Comparison of ENCODE assay signal across 9 cellular contexts in genomic region chr16:89361756-89362155, GRCh38.
DNase-seq lines count a peak whose midpoint lies in the region; ATAC-seq and TF ChIP-seq lines count a peak whose summit lies in the region.
"Had no signal": no experiment of that assay in that cellular context is flagged by ENCODE, and none has a peak within 500 bp of the region (broad histone marks: within the 10 kb centered on the region; RNA-seq: fewer than 3 reads in every experiment).

No MANE protein-coding gene starts in this region.

- H3K36me3 Mint-ChIP-seq in activated naive CD4-positive, alpha-beta T cell treated with anti-CD3 and anti-CD28 coated beads for 36 hours (ENCODE audit: low read depth) = peaks cover 29% of the 10 kb centered on the region
- peaks cover 18% of the 10 kb centered on the region for H3K36me3 Mint-ChIP-seq in activated T-helper 1 cell treated with anti-CD3 and anti-CD28 coated beads, Interleukin-12 subunit alpha, Interleukin-12 subunit beta, Interleukin-2, Interleukin-4 antibody, amounts not matched to agents 30 ng/mL and 10 ng/mL and 1 ng/mL, durations not matched to agents 14 hours and 24 hours and 36 hours (ENCODE audit: low read depth)
- no peaks in the 10 kb centered on the region for H3K36me3 Mint-ChIP-seq in memory B cell

- intact Hi-C loops in activated naive CD4-positive, alpha-beta T cell treated with anti-CD3 and anti-CD28 coated beads for 36 hours (cut with micrococcal nuclease) = loop anchor here (1.0 to 5.0 kb wide), 6 partner anchors 11 to 128 kb away; no protein-coding TSS in a partner anchor
- intact Hi-C loops in activated T-helper 1 cell treated with anti-CD3 and anti-CD28 coated beads, Interleukin-12 subunit alpha, Interleukin-12 subunit beta, Interleukin-2, Interleukin-4 antibody, amounts not matched to agents 30 ng/mL and 10 ng/mL and 1 ng/mL, durations not matched to agents 14 hours and 24 hours and 36 hours (cut with micrococcal nuclease) = loop anchor here (1.0 to 5.0 kb wide), 10 partner anchors 11 to 196 kb away; partner anchors contain the start of gene SPG7
- intact Hi-C loops in upper lobe of right lung (cut with DNase I) = no loop called here
- intact Hi-C loops in ovary (cut with DNase I) = no loop called here

- peaks cover 98% of the 10 kb centered on the region for H3K4me1 Mint-ChIP-seq in activated naive CD4-positive, alpha-beta T cell treated with anti-CD3 and anti-CD28 coated beads for 36 hours (ENCODE audit: low read depth)
- peaks cover 99% of the 10 kb centered on the region for H3K4me1 Mint-ChIP-seq in activated T-helper 1 cell treated with anti-CD3 and anti-CD28 coated beads, Interleukin-12 subunit alpha, Interleukin-12 subunit beta, Interleukin-2, Interleukin-4 antibody, amounts not matched to agents 30 ng/mL and 10 ng/mL and 1 ng/mL, durations not matched to agents 14 hours and 24 hours and 36 hours (ENCODE audit: low read depth)
- peaks cover 64% of the 10 kb centered on the region for H3K4me1 Mint-ChIP-seq in memory B cell

- H3K4me3 ChIP-seq in upper lobe of right lung (no peak overlapping the region), ovary (no peak overlapping the region), osteoblast (ENCODE audit: insufficient read depth, low read length) (no peak overlapping the region)

- TF ChIP-seq EP300 in ovary (IDR thresholded peaks at IDR 0.05) = no peak

- H3K4me1 ChIP-seq in upper lobe of right lung = peaks cover 77% of the 10 kb centered on the region
- peaks cover 38% of the 10 kb centered on the region for H3K4me1 ChIP-seq in ovary (ENCODE audit: insufficient read depth)
- H3K4me1 ChIP-seq in osteoblast (ENCODE audit: insufficient read depth, low read length) = peaks cover 24% of the 10 kb centered on the region

- 58 to 71% (median 63%) methylated on average over 4 of the region's 4 CpGs for WGBS in ovary, 3 donors

- no peak for ATAC-seq in memory B cell (ENCODE audit: low read depth)
- ATAC-seq in upper lobe of right lung = no peak
- no peak for ATAC-seq in HG03521 (IDR thresholded peaks at IDR 0.05; ENCODE audit: unreplicated experiment)

- H3K79me2 ChIP-seq in osteoblast (ENCODE audit: insufficient read depth, low read length) = peaks cover 96% of the 10 kb centered on the region

- H3K27me3 Mint-ChIP-seq in activated naive CD4-positive, alpha-beta T cell treated with anti-CD3 and anti-CD28 coated beads for 36 hours (ENCODE audit: low read depth) = no peaks in the 10 kb centered on the region
- no peaks in the 10 kb centered on the region for H3K27me3 Mint-ChIP-seq in activated T-helper 1 cell treated with anti-CD3 and anti-CD28 coated beads, Interleukin-12 subunit alpha, Interleukin-12 subunit beta, Interleukin-2, Interleukin-4 antibody, amounts not matched to agents 30 ng/mL and 10 ng/mL and 1 ng/mL, durations not matched to agents 14 hours and 24 hours and 36 hours (ENCODE audit: insufficient read depth)
- no peaks in the 10 kb centered on the region for H3K27me3 Mint-ChIP-seq in memory B cell

- peaks cover 86% of the 10 kb centered on the region for H4K20me1 ChIP-seq in osteoblast (ENCODE audit: insufficient read depth, low read length)

- H3K9me3 Mint-ChIP-seq in activated naive CD4-positive, alpha-beta T cell treated with anti-CD3 and anti-CD28 coated beads for 36 hours = no peaks in the 10 kb centered on the region
- H3K9me3 Mint-ChIP-seq in activated T-helper 1 cell treated with anti-CD3 and anti-CD28 coated beads, Interleukin-12 subunit alpha, Interleukin-12 subunit beta, Interleukin-2, Interleukin-4 antibody, amounts not matched to agents 30 ng/mL and 10 ng/mL and 1 ng/mL, durations not matched to agents 14 hours and 24 hours and 36 hours = no peaks in the 10 kb centered on the region
- H3K9me3 Mint-ChIP-seq in memory B cell = no peaks in the 10 kb centered on the region

- H3K4me2 ChIP-seq in osteoblast (ENCODE audit: insufficient read depth, low read length) = no peak overlapping the region

- H3K9me3 ChIP-seq in upper lobe of right lung (no peaks in the 10 kb centered on the region), ovary (no peaks in the 10 kb centered on the region), osteoblast (ENCODE audit: low read depth, low read length) (no peaks in the 10 kb centered on the region)

- no peak overlapping the region for H2AFZ ChIP-seq in osteoblast (ENCODE audit: low read length)

- TF ChIP-seq POLR2A in ovary (IDR thresholded peaks at IDR 0.05) = no peak

- H3K36me3 ChIP-seq in upper lobe of right lung = peaks cover 3% of the 10 kb centered on the region
- H3K36me3 ChIP-seq in ovary = no peaks in the 10 kb centered on the region
- peaks cover 6% of the 10 kb centered on the region for H3K36me3 ChIP-seq in osteoblast (ENCODE audit: insufficient read depth, low read length)

- CTCF ChIA-PET in activated naive CD4-positive, alpha-beta T cell treated with anti-CD3 and anti-CD28 coated beads for 36 hours (lab: Charles Lee) = interaction anchor here (1.0 to 1.6 kb wide), 2 partner anchors 12 to 48 kb away, joined by 4 read pairs; no protein-coding TSS in a partner anchor

- DNase-seq in activated naive CD4-positive, alpha-beta T cell treated with anti-CD3 and anti-CD28 coated beads for 36 hours = no peak
- no peak for DNase-seq in activated naive CD4-positive, alpha-beta T cell (lab: John Stamatoyannopoulos, UW)
- DNase-seq in activated T-helper 1 cell treated with anti-CD3 and anti-CD28 coated beads, Interleukin-12 subunit alpha, Interleukin-12 subunit beta, Interleukin-2, Interleukin-4 antibody, amounts not matched to agents 30 ng/mL and 10 ng/mL and 1 ng/mL, durations not matched to agents 14 hours and 24 hours and 36 hours (ENCODE audit: low spot score) = no peak
- DNase-seq in memory B cell (ENCODE audit: low spot score in 2 of 2) = no peak
- peak; percentile 59 for DNase-seq in upper lobe of right lung
- DNase-seq in ovary = no peak
- no peak for DNase-seq in osteoblast (ENCODE audit: insufficient read length, low spot score, missing footprints)
- DNase-seq: NCI-H1092 had no signal

- TF ChIP-seq CTCF in upper lobe of right lung (IDR thresholded peaks at IDR 0.05) (no peak), ovary (IDR thresholded peaks at IDR 0.05) (no peak), osteoblast (IDR thresholded peaks at IDR 0.05; ENCODE audit: extremely low read depth, low read depth, low read length) (no peak)

- H3K4me3 Mint-ChIP-seq in activated naive CD4-positive, alpha-beta T cell treated with anti-CD3 and anti-CD28 coated beads for 36 hours = peak overlapping the region; percentile 47
- H3K4me3 Mint-ChIP-seq in activated T-helper 1 cell treated with anti-CD3 and anti-CD28 coated beads, Interleukin-12 subunit alpha, Interleukin-12 subunit beta, Interleukin-2, Interleukin-4 antibody, amounts not matched to agents 30 ng/mL and 10 ng/mL and 1 ng/mL, durations not matched to agents 14 hours and 24 hours and 36 hours = peak overlapping the region; percentile 75
- peak overlapping the region; percentile 53 for H3K4me3 Mint-ChIP-seq in memory B cell

- peak overlapping the region; percentile 53 for H3K27ac ChIP-seq in upper lobe of right lung
- H3K27ac ChIP-seq in ovary = no peak overlapping the region
- H3K27ac ChIP-seq in osteoblast (ENCODE audit: low read depth, low read length) = no peak overlapping the region

- peak overlapping the region; percentile 89 for H3K27ac Mint-ChIP-seq in activated naive CD4-positive, alpha-beta T cell treated with anti-CD3 and anti-CD28 coated beads for 36 hours
- peak overlapping the region; percentile 89 for H3K27ac Mint-ChIP-seq in activated T-helper 1 cell treated with anti-CD3 and anti-CD28 coated beads, Interleukin-12 subunit alpha, Interleukin-12 subunit beta, Interleukin-2, Interleukin-4 antibody, amounts not matched to agents 30 ng/mL and 10 ng/mL and 1 ng/mL, durations not matched to agents 14 hours and 24 hours and 36 hours
- H3K27ac Mint-ChIP-seq in memory B cell = peak overlapping the region; percentile 79

- H3K27me3 ChIP-seq in upper lobe of right lung (no peaks in the 10 kb centered on the region), ovary (no peaks in the 10 kb centered on the region), osteoblast (ENCODE audit: insufficient read depth, low read length) (no peaks in the 10 kb centered on the region)

Comparison
In these comparisons a context has a peak if more than half of its experiments do, and no peak if none do; other contexts are left out.
1. intact Hi-C loops: an anchor here in activated naive CD4-positive, alpha-beta T cell treated with anti-CD3 and anti-CD28 coated beads for 36 hours (1.0 to 5.0 kb wide) and activated T-helper 1 cell treated with anti-CD3 and anti-CD28 coated beads, Interleukin-12 subunit alpha, Interleukin-12 subunit beta, Interleukin-2, Interleukin-4 antibody, amounts not matched to agents 30 ng/mL and 10 ng/mL and 1 ng/mL, durations not matched to agents 14 hours and 24 hours and 36 hours (1.0 to 5.0 kb wide); none called in upper lobe of right lung and ovary.